8 cellular contexts compared by ENCODE assay signal in the genomic region with DNA sequence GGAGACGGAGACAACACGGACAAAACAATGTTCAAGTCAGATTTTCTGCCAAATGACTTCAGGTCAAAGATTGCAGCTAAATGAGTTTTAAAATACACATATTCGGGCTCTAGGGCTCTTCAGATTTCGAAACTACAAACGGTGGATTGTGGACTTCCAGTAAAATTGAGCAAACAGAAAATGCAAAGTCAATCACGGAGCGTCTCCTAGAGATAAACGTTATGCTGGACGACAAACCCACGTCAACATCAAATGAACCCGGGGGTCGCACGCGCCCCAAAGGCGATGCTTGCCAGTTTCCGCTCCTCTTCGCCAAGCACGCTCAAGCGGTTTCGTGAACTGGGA. TPM values are rescaled to one million over a fixed set of nuclear protein-coding genes. Genes with fewer than 3 reads are reported as not detected.
DNase-seq lines count a peak whose midpoint lies in the region; ATAC-seq and TF ChIP-seq lines count a peak whose summit lies in the region.

No MANE protein-coding gene starts in this region.

- peak overlapping the region; percentile 97 for H3K4me3 Mint-ChIP-seq in activated CD8-positive, alpha-beta memory T cell treated with anti-CD3 and anti-CD28 coated beads, Interleukin-2, amount 10 ng/mL, durations not matched to agents 7 days and 5 days
- peak overlapping the region; percentile 99 for H3K4me3 Mint-ChIP-seq in neural progenitor cell

- peak overlapping the region; percentile 99 for H2AFZ ChIP-seq in neural progenitor cell (replicated peaks)

- H3K27ac ChIP-seq in SJCRH30 (peak overlapping the region; percentile 96), epithelial cell of prostate (peak overlapping the region; percentile 59), neural progenitor cell (no peak overlapping the region)

- peaks cover 40% of the 10 kb centered on the region for H3K79me2 ChIP-seq in neural progenitor cell (ENCODE audit: low read depth)

- peak overlapping the region; percentile 89 for H3K27ac Mint-ChIP-seq in activated CD8-positive, alpha-beta memory T cell treated with anti-CD3 and anti-CD28 coated beads, Interleukin-2, amount 10 ng/mL, durations not matched to agents 7 days and 5 days
- peak overlapping the region; percentile 94 for H3K27ac Mint-ChIP-seq in neural progenitor cell

- no peak for TF ChIP-seq CTCF in neural progenitor cell (IDR thresholded peaks at IDR 0.05)

- H3K9me3 ChIP-seq in SJCRH30 (replicated peaks), result no peaks in the 10 kb centered on the region
- no peaks in the 10 kb centered on the region for H3K9me3 ChIP-seq in neural progenitor cell (ENCODE audit: low read depth)

- H3K36me3 ChIP-seq in SJCRH30 (peaks cover 6% of the 10 kb centered on the region), neural progenitor cell (no peaks in the 10 kb centered on the region)

- H3K4me1 Mint-ChIP-seq in activated CD8-positive, alpha-beta memory T cell treated with anti-CD3 and anti-CD28 coated beads, Interleukin-2, amount 10 ng/mL, durations not matched to agents 7 days and 5 days, result peaks cover 40% of the 10 kb centered on the region
- peaks cover 18% of the 10 kb centered on the region for H3K4me1 Mint-ChIP-seq in neural progenitor cell

- H3K9me3 Mint-ChIP-seq in activated CD8-positive, alpha-beta memory T cell treated with anti-CD3 and anti-CD28 coated beads, Interleukin-2, amount 10 ng/mL, durations not matched to agents 7 days and 5 days (ENCODE audit: low read depth), result peaks cover 4% of the 10 kb centered on the region
- no peaks in the 10 kb centered on the region for H3K9me3 Mint-ChIP-seq in neural progenitor cell

- peak overlapping the region; percentile 88 for H3K4me2 ChIP-seq in neural progenitor cell

- H3K27me3 ChIP-seq in SJCRH30 (no peaks in the 10 kb centered on the region), neural progenitor cell (no peaks in the 10 kb centered on the region)

- no peaks in the 10 kb centered on the region for H3K27me3 Mint-ChIP-seq in activated CD8-positive, alpha-beta memory T cell treated with anti-CD3 and anti-CD28 coated beads, Interleukin-2, amount 10 ng/mL, durations not matched to agents 7 days and 5 days
- H3K27me3 Mint-ChIP-seq in neural progenitor cell (ENCODE audit: insufficient read depth, low read depth), result peaks cover 10% of the 10 kb centered on the region

- DNase-seq in activated CD8-positive, alpha-beta memory T cell treated with anti-CD3 and anti-CD28 coated beads, Interleukin-2, amount 10 ng/mL, durations not matched to agents 7 days and 5 days, result no peak
- DNase-seq in activated CD8-positive, alpha-beta memory T cell treated with anti-CD3 and anti-CD28 coated beads, Interleukin-2, amount 50 U/mL, for 4 hours, result no peak
- DNase-seq in SJCRH30 (no peak), epithelial cell of prostate (ENCODE audit: low read depth, low spot score) (no peak), neural progenitor cell (ENCODE audit: low spot score) (no peak), SW480 (ENCODE audit: low spot score) (no peak), NCI-H774 (lab: John Stamatoyannopoulos, UW) (no peak), NCI-H187 (lab: John Stamatoyannopoulos, UW) (no peak)

- H3K4me1 ChIP-seq in SJCRH30 (peaks cover 5% of the 10 kb centered on the region; the same call in 1 of the 2 replicates), neural progenitor cell (no peaks in the 10 kb centered on the region)

- no peaks in the 10 kb centered on the region for H3F3A ChIP-seq in neural progenitor cell (ENCODE audit: low read depth)

- H4K20me1 ChIP-seq in neural progenitor cell (ENCODE audit: low read depth), result no peaks in the 10 kb centered on the region

- peak overlapping the region; percentile 76 for H3K9ac ChIP-seq in neural progenitor cell

- no peak for ATAC-seq in activated CD8-positive, alpha-beta memory T cell treated with anti-CD3 and anti-CD28 coated beads, Interleukin-2, amount 10 ng/mL, durations not matched to agents 7 days and 5 days

- H3K36me3 Mint-ChIP-seq in activated CD8-positive, alpha-beta memory T cell treated with anti-CD3 and anti-CD28 coated beads, Interleukin-2, amount 10 ng/mL, durations not matched to agents 7 days and 5 days, result peaks cover 27% of the 10 kb centered on the region
- peaks cover 2% of the 10 kb centered on the region for H3K36me3 Mint-ChIP-seq in neural progenitor cell

- CTCF ChIA-PET in activated CD8-positive, alpha-beta memory T cell treated with anti-CD3 and anti-CD28 coated beads, Interleukin-2, amount 10 ng/mL, durations not matched to agents 7 days and 5 days (lab: Charles Lee), result interaction anchor here (1.1 to 4.4 kb wide), 9 partner anchors 38 to 108 kb away, joined by 3 to 40 read pairs (median 13); a partner anchor contains a TSS

- H3K4me3 ChIP-seq in SJCRH30 (peak overlapping the region; percentile 98), neural progenitor cell (peak overlapping the region; percentile 91)

RNA-seq across cellular contexts. Expression of a gene that starts 0.5 kb away (rescaled TPM):
- total RNA-seq in activated CD8-positive, alpha-beta memory T cell treated with anti-CD3 and anti-CD28 coated beads, Interleukin-2, amount 10 ng/mL, durations not matched to agents 7 days and 5 days, result 10 to 100 TPM; 80.0 to 82.7 TPM
- 62.0 and 63.6 TPM in 2 replicates for total RNA-seq in SJCRH30 (2014; rRNA removed; shearing (Covaris generic))
- 56.2 and 75.2 TPM in 2 replicates for total RNA-seq in neural progenitor cell (ENCODE audit: low replicate concordance)

RNA-seq across cellular contexts. Expression of a gene that starts 38.5 kb away (rescaled TPM):
- total RNA-seq in activated CD8-positive, alpha-beta memory T cell treated with anti-CD3 and anti-CD28 coated beads, Interleukin-2, amount 10 ng/mL, durations not matched to agents 7 days and 5 days, result 10 to 100 TPM; 12.0 to 14.2 TPM
- total RNA-seq in SJCRH30 (2014; rRNA removed; shearing (Covaris generic)), result 8.4 and 9.4 TPM in 2 replicates
- total RNA-seq in neural progenitor cell (ENCODE audit: low replicate concordance), result 24.0 and 28.7 TPM in 2 replicates

RNA-seq across cellular contexts. Expression of a gene that starts 44.5 kb away (rescaled TPM):
- 1 to 10 TPM; 5.0 to 5.2 TPM for total RNA-seq in activated CD8-positive, alpha-beta memory T cell treated with anti-CD3 and anti-CD28 coated beads, Interleukin-2, amount 10 ng/mL, durations not matched to agents 7 days and 5 days
- total RNA-seq in SJCRH30 (2014; rRNA removed; shearing (Covaris generic)), result 8.8 and 9.9 TPM in 2 replicates
- total RNA-seq in neural progenitor cell (ENCODE audit: low replicate concordance), result 5.1 and 5.2 TPM in 2 replicates
